Comparison of ENCODE assay signal across 15 cellular contexts in genomic region chr3:150588027-150588830, GRCh38. TPM values are rescaled to one million over a fixed set of nuclear protein-coding genes. Genes with fewer than 3 reads are reported as not detected.
DNase-seq lines count a peak whose midpoint lies in the region; ATAC-seq and TF ChIP-seq lines count a peak whose summit lies in the region.
"Had no signal": no experiment of that assay in that cellular context is flagged by ENCODE, and none has a peak within 500 bp of the region (broad histone marks: within the 10 kb centered on the region; RNA-seq: fewer than 3 reads in every experiment).

No MANE protein-coding gene starts in this region.

- TF ChIP-seq CTCF in WTC11 (IDR thresholded peaks at IDR 0.05): no peak

- no peak overlapping the region for H3K4me3 Mint-ChIP-seq in activated T-cell treated with anti-CD3 and anti-CD28 coated beads, Interleukin-2, amount 50 U/mL, for 72 hours
- H3K4me3 Mint-ChIP-seq in activated T-cell treated with anti-CD3 and anti-CD28 coated beads, Interleukin-2, amount 50 U/mL, for 4 hours: no peak overlapping the region
- H3K4me3 Mint-ChIP-seq in WTC11: no peak overlapping the region
- H3K4me3 Mint-ChIP-seq: activated naive CD4-positive, alpha-beta T cell treated with anti-CD3 and anti-CD28 coated beads, Interleukin-2, amount 50 U/mL, for 24 hours had no signal

- POLR2A ChIA-PET in WTC11 (lab: Charles Lee): no interaction called here

- H3K4me1 ChIP-seq in thymus (ENCODE audit: control insufficient read depth, insufficient read depth, low read length): peaks cover 6% of the 10 kb centered on the region

- H3K27ac Mint-ChIP-seq in activated T-cell treated with anti-CD3 and anti-CD28 coated beads, Interleukin-2, amount 50 U/mL, for 72 hours: peak overlapping the region; percentile 42
- H3K27ac Mint-ChIP-seq in WTC11: peak overlapping the region; percentile 70
- H3K27ac Mint-ChIP-seq: activated naive CD4-positive, alpha-beta T cell treated with anti-CD3 and anti-CD28 coated beads, Interleukin-2, amount 50 U/mL, for 24 hours had no signal

- no peaks in the 10 kb centered on the region for H3K9me3 ChIP-seq in thymus (ENCODE audit: control insufficient read depth)

- peaks cover 6 to 11% of the 10 kb centered on the region in 2 donors for H3K36me3 Mint-ChIP-seq in activated T-cell treated with anti-CD3 and anti-CD28 coated beads, Interleukin-2, amount 50 U/mL, for 72 hours (ENCODE audit: insufficient read depth in 2 of 2)
- H3K36me3 Mint-ChIP-seq in activated T-cell treated with anti-CD3 and anti-CD28 coated beads, Interleukin-2, amount 50 U/mL, for 4 hours (ENCODE audit: insufficient read depth): peaks cover 12% of the 10 kb centered on the region
- peaks cover 22% of the 10 kb centered on the region for H3K36me3 Mint-ChIP-seq in WTC11

- WGBS in thymus: 56% methylated on average over 9 of the region's 9 CpGs

- no peaks in the 10 kb centered on the region for H3K27me3 Mint-ChIP-seq in activated T-cell treated with anti-CD3 and anti-CD28 coated beads, Interleukin-2, amount 50 U/mL, for 72 hours (ENCODE audit: low read depth)
- H3K27me3 Mint-ChIP-seq in activated T-cell treated with anti-CD3 and anti-CD28 coated beads, Interleukin-2, amount 50 U/mL, for 4 hours (ENCODE audit: low read depth): no peaks in the 10 kb centered on the region
- no peaks in the 10 kb centered on the region for H3K27me3 Mint-ChIP-seq in WTC11 (ENCODE audit: low read depth)
- H3K27me3 Mint-ChIP-seq: activated naive CD4-positive, alpha-beta T cell treated with anti-CD3 and anti-CD28 coated beads, Interleukin-2, amount 50 U/mL, for 24 hours had no signal

- no peaks in the 10 kb centered on the region for H3K27me3 ChIP-seq in thymus (ENCODE audit: control insufficient read depth, insufficient read depth)

- CTCF ChIA-PET in WTC11 (lab: Charles Lee): no interaction called here

- H3K27ac ChIP-seq in thymus (ENCODE audit: low read depth): peak overlapping the region; percentile 15

- no peak for ATAC-seq in activated T-cell treated with anti-CD3 and anti-CD28 coated beads, Interleukin-2, amount 50 U/mL, for 72 hours (replicated peaks in 1 of 2)
- no peak for ATAC-seq in activated T-cell treated with anti-CD3 and anti-CD28 coated beads, Interleukin-2, amount 50 U/mL, for 4 hours
- peak; percentile 55; the same call in 1 of the 2 replicates for ATAC-seq in WTC11
- no peak for ATAC-seq in GM21423 (IDR thresholded peaks at IDR 0.05; ENCODE audit: unreplicated experiment)
- ATAC-seq: esophagus mucosa had no signal

- H3K4me3 ChIP-seq in thymus (ENCODE audit: low read length): no peak overlapping the region

- H3K36me3 ChIP-seq in thymus (ENCODE audit: control insufficient read depth, insufficient read depth): peaks cover 5% of the 10 kb centered on the region

- no peaks in the 10 kb centered on the region for H3K9me3 Mint-ChIP-seq in activated T-cell treated with anti-CD3 and anti-CD28 coated beads, Interleukin-2, amount 50 U/mL, for 72 hours
- H3K9me3 Mint-ChIP-seq in activated T-cell treated with anti-CD3 and anti-CD28 coated beads, Interleukin-2, amount 50 U/mL, for 4 hours: no peaks in the 10 kb centered on the region
- no peaks in the 10 kb centered on the region for H3K9me3 Mint-ChIP-seq in WTC11
- H3K9me3 Mint-ChIP-seq: activated naive CD4-positive, alpha-beta T cell treated with anti-CD3 and anti-CD28 coated beads, Interleukin-2, amount 50 U/mL, for 24 hours had no signal

- H3K4me1 Mint-ChIP-seq in activated T-cell treated with anti-CD3 and anti-CD28 coated beads, Interleukin-2, amount 50 U/mL, for 72 hours (ENCODE audit: low read depth): peaks cover 19% of the 10 kb centered on the region
- H3K4me1 Mint-ChIP-seq in activated T-cell treated with anti-CD3 and anti-CD28 coated beads, Interleukin-2, amount 50 U/mL, for 4 hours (ENCODE audit: low read depth): peaks cover 4% of the 10 kb centered on the region
- no peaks in the 10 kb centered on the region for H3K4me1 Mint-ChIP-seq in WTC11

- DNase-seq in activated T-cell treated with anti-CD3 and anti-CD28 coated beads, Interleukin-2, amount 50 U/mL, for 72 hours: no peak
- DNase-seq in activated T-cell treated with anti-CD3 and anti-CD28 coated beads, Interleukin-2, amount 50 U/mL, for 4 hours: no peak
- no peak for DNase-seq in WTC11 (ENCODE audit: low spot score)
- peak; percentile 11 for DNase-seq in iPS-NIHi7 (ENCODE audit: extremely low spot score)
- DNase-seq in amygdala (lab: John Stamatoyannopoulos, UW): no peak
- no peak for DNase-seq in NCI-H774 (lab: John Stamatoyannopoulos, UW)
- DNase-seq: activated CD4-positive, alpha-beta T cell treated with anti-CD3 and anti-CD28 coated beads for 48 hours; Kasumi-1; NCI-H2029; posterior cingulate gyrus; stimulated activated CD4-positive, alpha-beta T cell treated with anti-CD3 and anti-CD28 coated beads, Interleukin-2, amount 100 ng/mL, for 24 hours had no signal

TF ChIP-seq in WTC11, 78 proteins besides CTCF, POLR2A, EP300 and RAD21:
- TF ChIP-seq MLX (CRISPR knock-in tag; IDR thresholded peaks at IDR 0.05): no peak
- no peak for TF ChIP-seq TEAD1 (CRISPR knock-in tag; IDR thresholded peaks at IDR 0.05)
- TF ChIP-seq ZNF671 (CRISPR knock-in tag; IDR thresholded peaks at IDR 0.05): no peak
- TF ChIP-seq MXD4 (CRISPR knock-in tag; IDR thresholded peaks at IDR 0.05; ENCODE audit: borderline replicate concordance): no peak
- no peak for TF ChIP-seq HMGA2 (CRISPR knock-in tag; IDR thresholded peaks at IDR 0.05)
- no peak for TF ChIP-seq PRDM15 (CRISPR knock-in tag; IDR thresholded peaks at IDR 0.05)
- TF ChIP-seq OVOL2 (CRISPR knock-in tag; IDR thresholded peaks at IDR 0.05; ENCODE audit: borderline replicate concordance): no peak

RNA-seq across cellular contexts. Expression of gene SELENOT, which starts 14.9 kb away (rescaled TPM):
- 100 to 1,000 TPM in 1 of 2 donors, 10 to 100 TPM in 1; 95.9 to 104 TPM for total RNA-seq in activated T-cell treated with anti-CD3 and anti-CD28 coated beads, Interleukin-2, amount 50 U/mL, for 72 hours
- total RNA-seq in activated T-cell treated with anti-CD3 and anti-CD28 coated beads, Interleukin-2, amount 50 U/mL, for 4 hours: 100 to 1,000 TPM; 158 to 164 (median 162) TPM
- total RNA-seq in WTC11 (2021): 48.3 to 57.0 TPM (median 53.4 TPM) in 3 replicates
- 64.5 TPM for polyA plus RNA-seq in thymus

RNA-seq across cellular contexts. Expression of gene EIF2A, which starts 41.6 kb away (rescaled TPM):
- total RNA-seq in activated T-cell treated with anti-CD3 and anti-CD28 coated beads, Interleukin-2, amount 50 U/mL, for 72 hours: 100 to 1,000 TPM; 131 to 149 TPM
- 100 to 1,000 TPM; 163 to 180 (median 163) TPM for total RNA-seq in activated T-cell treated with anti-CD3 and anti-CD28 coated beads, Interleukin-2, amount 50 U/mL, for 4 hours
- 76.2 to 88.4 TPM (median 82.7 TPM) in 3 replicates for total RNA-seq in WTC11 (2021)
- 91.8 TPM for polyA plus RNA-seq in thymus

RNA-seq across cellular contexts. Expression of gene SERP1, which starts 41.9 kb away (rescaled TPM):
- total RNA-seq in activated T-cell treated with anti-CD3 and anti-CD28 coated beads, Interleukin-2, amount 50 U/mL, for 72 hours: 100 to 1,000 TPM; 123 to 148 TPM
- total RNA-seq in activated T-cell treated with anti-CD3 and anti-CD28 coated beads, Interleukin-2, amount 50 U/mL, for 4 hours: 100 to 1,000 TPM; 161 to 166 (median 165) TPM
- total RNA-seq in WTC11 (2021): 86.9 to 98.3 TPM (median 94.9 TPM) in 3 replicates
- 94.1 TPM for polyA plus RNA-seq in thymus
